1 cellular context compared by ENCODE assay signal in the genomic region with DNA sequence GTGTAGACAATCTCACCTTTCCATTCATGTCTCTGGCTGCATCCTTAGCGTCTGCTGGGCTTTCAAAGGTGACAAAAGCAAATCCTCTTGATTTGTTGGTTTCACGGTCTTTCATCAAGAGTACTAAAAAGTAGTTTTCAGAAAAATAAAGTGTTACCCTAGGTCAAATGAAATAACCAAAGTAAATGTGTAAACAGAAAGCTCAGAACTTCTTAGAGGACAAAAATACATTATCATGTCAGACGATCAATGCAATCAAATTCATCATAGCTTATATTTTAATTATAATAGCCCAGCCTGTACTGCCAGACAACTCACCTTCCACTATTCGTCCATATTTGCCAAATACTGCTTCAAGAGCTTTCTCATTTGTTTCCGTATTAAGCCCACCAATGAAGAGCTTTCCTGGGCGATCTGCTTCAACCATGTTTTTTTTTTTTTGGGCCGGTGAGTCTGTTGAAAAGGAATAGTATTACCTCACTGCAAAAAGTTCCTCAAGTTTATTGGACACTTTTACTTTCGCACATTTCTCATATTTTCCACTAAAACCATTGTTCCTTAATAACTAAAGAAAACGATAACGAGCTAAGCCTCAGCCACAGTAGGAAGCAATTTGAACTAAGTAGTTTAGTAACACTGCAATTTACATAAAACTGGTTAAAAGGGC.
TF ChIP-seq lines count a peak whose summit lies in the region.

No MANE protein-coding gene starts in this region.

TF ChIP-seq in H1, 55 proteins besides CTCF, POLR2A, EP300 and RAD21:
- TF ChIP-seq, protein P1, sequence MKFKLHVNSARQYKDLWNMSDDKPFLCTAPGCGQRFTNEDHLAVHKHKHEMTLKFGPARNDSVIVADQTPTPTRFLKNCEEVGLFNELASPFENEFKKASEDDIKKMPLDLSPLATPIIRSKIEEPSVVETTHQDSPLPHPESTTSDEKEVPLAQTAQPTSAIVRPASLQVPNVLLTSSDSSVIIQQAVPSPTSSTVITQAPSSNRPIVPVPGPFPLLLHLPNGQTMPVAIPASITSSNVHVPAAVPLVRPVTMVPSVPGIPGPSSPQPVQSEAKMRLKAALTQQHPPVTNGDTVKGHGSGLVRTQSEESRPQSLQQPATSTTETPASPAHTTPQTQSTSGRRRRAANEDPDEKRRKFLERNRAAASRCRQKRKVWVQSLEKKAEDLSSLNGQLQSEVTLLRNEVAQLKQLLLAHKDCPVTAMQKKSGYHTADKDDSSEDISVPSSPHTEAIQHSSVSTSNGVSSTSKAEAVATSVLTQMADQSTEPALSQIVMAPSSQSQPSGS (IDR thresholded peaks at IDR 0.05; ENCODE audit: low read length) = no peak
- TF ChIP-seq CHD1 (IDR thresholded peaks at IDR 0.05; ENCODE audit: low read depth, low read length) = no peak
- no peak for TF ChIP-seq POU5F1 (IDR thresholded peaks at IDR 0.05; ENCODE audit: low read depth, low read length)
- TF ChIP-seq TEAD4 (IDR thresholded peaks at IDR 0.05; ENCODE audit: low read depth, low read length) = no peak
- no peak for TF ChIP-seq PHF8 (conservative IDR thresholded peaks at IDR 0.05; ENCODE audit: low read depth, low read length)
- no peak for TF ChIP-seq TCF12 (IDR thresholded peaks at IDR 0.05; ENCODE audit: low read depth, low read length)
- TF ChIP-seq CTBP2 (IDR thresholded peaks at IDR 0.05; ENCODE audit: borderline replicate concordance, insufficient read depth, insufficient read length, low read length) = no peak
- no peak for TF ChIP-seq RBBP5 (IDR thresholded peaks at IDR 0.05; ENCODE audit: borderline replicate concordance, low read depth, low read length)
- TF ChIP-seq TAF7 (optimal IDR thresholded peaks at IDR 0.05; ENCODE audit: borderline replicate concordance, low read depth, low read length) = no peak
- TF ChIP-seq POLR2AphosphoS5 (IDR thresholded peaks at IDR 0.05; ENCODE audit: low read depth, low read length) = no peak
- TF ChIP-seq GTF2F1 (IDR thresholded peaks at IDR 0.05; ENCODE audit: borderline replicate concordance, low read depth, low read length) = no peak
- no peak for TF ChIP-seq MAFK (IDR thresholded peaks at IDR 0.05; ENCODE audit: low read depth, low read length)
- TF ChIP-seq NRF1 (IDR thresholded peaks at IDR 0.05; ENCODE audit: low read depth, low read length) = no peak
